Comparison of ENCODE assay signal across 36 cellular contexts in the genomic region with DNA sequence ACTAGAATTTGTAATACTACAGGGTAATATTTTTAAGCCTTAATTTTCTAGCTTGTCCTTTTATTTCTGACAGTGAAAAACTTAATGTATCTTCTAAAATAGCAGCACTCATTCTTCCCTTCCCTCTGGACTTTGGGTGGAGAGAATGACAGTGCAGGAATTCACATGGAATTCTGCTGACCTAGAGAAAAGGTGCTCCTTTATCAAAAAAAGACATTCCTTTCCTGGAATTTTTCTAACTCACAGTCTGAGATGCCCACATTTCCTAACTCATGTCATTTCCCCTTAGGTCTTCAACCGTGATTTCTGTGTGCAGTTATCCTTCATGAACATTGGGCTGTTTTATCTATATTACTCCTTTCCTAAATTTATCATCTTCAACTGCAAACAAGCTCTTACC.
"Had no signal": no experiment of that assay in that cellular context is flagged by ENCODE, and none has a peak within 500 bp of the region (broad histone marks: within the 10 kb centered on the region; RNA-seq: fewer than 3 reads in every experiment).

No MANE protein-coding gene starts in this region.

- H3K4me1 ChIP-seq: ascending aorta, breast epithelium, esophagus muscularis mucosa, foreskin keratinocyte, gastrocnemius medialis, heart left ventricle had no signal

- H3K27ac ChIP-seq: ascending aorta, breast epithelium, cardiac muscle cell, coronary artery, dorsolateral prefrontal cortex, esophagus muscularis mucosa, foreskin keratinocyte, gastrocnemius medialis, heart left ventricle had no signal

- H3K9me3 Mint-ChIP-seq: activated CD4-positive, alpha-beta memory T cell treated with anti-CD3 and anti-CD28 coated beads for 36 hours; activated CD4-positive, alpha-beta T cell treated with anti-CD3 and anti-CD28 coated beads, Interleukin-2, amount 10 ng/mL, durations not matched to agents 24 days and 14 days; activated naive CD4-positive, alpha-beta T cell treated with anti-CD3 and anti-CD28 coated beads for 36 hours; activated naive CD4-positive, alpha-beta T cell treated with anti-CD3 and anti-CD28 coated beads, Interleukin-2, amount 50 U/mL, for 24 hours; activated naive CD8-positive, alpha-beta T cell treated with anti-CD3 and anti-CD28 coated beads, Interleukin-2, amount 10 ng/mL, durations not matched to agents 7 days and 5 days; activated T-helper 1 cell treated with anti-CD3 and anti-CD28 coated beads, Interleukin-12 subunit alpha, Interleukin-12 subunit beta, Interleukin-2, Interleukin-4 antibody, amounts not matched to agents 30 ng/mL and 10 ng/mL and 1 ng/mL, durations not matched to agents 14 hours and 24 hours and 36 hours; activated T-helper 2 cell treated with anti-CD3 and anti-CD28 coated beads, Interferon-gamma antibody, Interleukin-2, Interleukin-4, amounts not matched to agents 10 μg/mL and 5 μg/mL and 100 μg/mL, durations not matched to agents 14 hours and 24 hours and 36 hours; brain; dendritic cell treated with granulocyte-macrophage colony-stimulating factor and Interleukin-4, amounts not matched to agents 40 ng/mL and 50 ng/mL, for 4 days; T-helper 2 cell treated with Interferon-gamma antibody and Interleukin-4, amounts not matched to agents 5 μg/mL and 100 μg/mL, for 36 hours had no signal

- H3K27me3 ChIP-seq: ascending aorta, breast epithelium, cardiac muscle cell, esophagus muscularis mucosa, foreskin keratinocyte, gastrocnemius medialis, heart left ventricle had no signal

- H3K27ac Mint-ChIP-seq: activated CD4-positive, alpha-beta memory T cell treated with anti-CD3 and anti-CD28 coated beads for 36 hours; activated CD4-positive, alpha-beta T cell treated with anti-CD3 and anti-CD28 coated beads for 36 hours; activated CD4-positive, alpha-beta T cell treated with anti-CD3 and anti-CD28 coated beads, Interleukin-2, amount 10 ng/mL, durations not matched to agents 24 days and 14 days; activated CD8-positive, alpha-beta memory T cell treated with anti-CD3 and anti-CD28 coated beads, Interleukin-2, amount 10 ng/mL, durations not matched to agents 7 days and 5 days; activated CD8-positive, alpha-beta T cell treated with anti-CD3 and anti-CD28 coated beads, Interleukin-2, amount 10 ng/mL, durations not matched to agents 7 days and 5 days; activated naive CD4-positive, alpha-beta T cell treated with anti-CD3 and anti-CD28 coated beads for 36 hours; activated naive CD4-positive, alpha-beta T cell treated with anti-CD3 and anti-CD28 coated beads, Interleukin-2, amount 50 U/mL, for 24 hours; activated naive CD8-positive, alpha-beta T cell treated with anti-CD3 and anti-CD28 coated beads, Interleukin-2, amount 10 ng/mL, durations not matched to agents 7 days and 5 days; activated T-helper 1 cell treated with anti-CD3 and anti-CD28 coated beads, Interleukin-12 subunit alpha, Interleukin-12 subunit beta, Interleukin-2, Interleukin-4 antibody, amounts not matched to agents 30 ng/mL and 10 ng/mL and 1 ng/mL, durations not matched to agents 14 hours and 24 hours and 36 hours; activated T-helper 2 cell treated with anti-CD3 and anti-CD28 coated beads, Interferon-gamma antibody, Interleukin-2, Interleukin-4, amounts not matched to agents 10 μg/mL and 5 μg/mL and 100 μg/mL, durations not matched to agents 14 hours and 24 hours and 36 hours; brain; dendritic cell treated with granulocyte-macrophage colony-stimulating factor and Interleukin-4, amounts not matched to agents 40 ng/mL and 50 ng/mL, for 4 days; T-helper 17 cell; T-helper 2 cell treated with Interferon-gamma antibody and Interleukin-4, amounts not matched to agents 5 μg/mL and 100 μg/mL, for 36 hours had no signal

- ATAC-seq: activated CD4-positive, alpha-beta T cell treated with anti-CD3 and anti-CD28 coated beads for 36 hours; activated CD8-positive, alpha-beta memory T cell treated with anti-CD3 and anti-CD28 coated beads, Interleukin-2, amount 10 ng/mL, durations not matched to agents 7 days and 5 days; activated CD8-positive, alpha-beta T cell treated with anti-CD3 and anti-CD28 coated beads, Interleukin-2, amount 10 ng/mL, durations not matched to agents 7 days and 5 days; foreskin keratinocyte; gastrocnemius medialis; heart left ventricle; T-helper 17 cell had no signal

- H3K9me3 ChIP-seq: ascending aorta, breast epithelium, esophagus muscularis mucosa, gastrocnemius medialis, heart left ventricle had no signal

- H3K4me1 Mint-ChIP-seq: activated CD4-positive, alpha-beta T cell treated with anti-CD3 and anti-CD28 coated beads for 36 hours; activated CD4-positive, alpha-beta T cell treated with anti-CD3 and anti-CD28 coated beads, Interleukin-2, amount 10 ng/mL, durations not matched to agents 24 days and 14 days; activated CD8-positive, alpha-beta memory T cell treated with anti-CD3 and anti-CD28 coated beads, Interleukin-2, amount 10 ng/mL, durations not matched to agents 7 days and 5 days; activated naive CD4-positive, alpha-beta T cell treated with anti-CD3 and anti-CD28 coated beads, Interleukin-2, amount 50 U/mL, for 24 hours; activated naive CD8-positive, alpha-beta T cell treated with anti-CD3 and anti-CD28 coated beads, Interleukin-2, amount 10 ng/mL, durations not matched to agents 7 days and 5 days; T-helper 17 cell had no signal

- H3K27me3 Mint-ChIP-seq: activated CD4-positive, alpha-beta memory T cell treated with anti-CD3 and anti-CD28 coated beads for 36 hours; activated CD4-positive, alpha-beta T cell treated with anti-CD3 and anti-CD28 coated beads for 36 hours; activated CD4-positive, alpha-beta T cell treated with anti-CD3 and anti-CD28 coated beads, Interleukin-2, amount 10 ng/mL, durations not matched to agents 24 days and 14 days; activated CD8-positive, alpha-beta memory T cell treated with anti-CD3 and anti-CD28 coated beads, Interleukin-2, amount 10 ng/mL, durations not matched to agents 7 days and 5 days; activated naive CD4-positive, alpha-beta T cell treated with anti-CD3 and anti-CD28 coated beads, Interleukin-2, amount 50 U/mL, for 24 hours; brain; dendritic cell treated with granulocyte-macrophage colony-stimulating factor and Interleukin-4, amounts not matched to agents 40 ng/mL and 50 ng/mL, for 4 days had no signal

- H3K4me3 ChIP-seq: ascending aorta, breast epithelium, cardiac muscle cell, coronary artery, dorsolateral prefrontal cortex, esophagus muscularis mucosa, gastrocnemius medialis, heart left ventricle had no signal

- H3K4me3 Mint-ChIP-seq: activated CD4-positive, alpha-beta memory T cell treated with anti-CD3 and anti-CD28 coated beads for 36 hours; activated CD4-positive, alpha-beta T cell treated with anti-CD3 and anti-CD28 coated beads for 36 hours; activated CD4-positive, alpha-beta T cell treated with anti-CD3 and anti-CD28 coated beads, Interleukin-2, amount 10 ng/mL, durations not matched to agents 24 days and 14 days; activated CD8-positive, alpha-beta memory T cell treated with anti-CD3 and anti-CD28 coated beads, Interleukin-2, amount 10 ng/mL, durations not matched to agents 7 days and 5 days; activated CD8-positive, alpha-beta T cell treated with anti-CD3 and anti-CD28 coated beads, Interleukin-2, amount 10 ng/mL, durations not matched to agents 7 days and 5 days; activated naive CD4-positive, alpha-beta T cell treated with anti-CD3 and anti-CD28 coated beads for 36 hours; activated naive CD4-positive, alpha-beta T cell treated with anti-CD3 and anti-CD28 coated beads, Interleukin-2, amount 50 U/mL, for 24 hours; activated naive CD8-positive, alpha-beta T cell treated with anti-CD3 and anti-CD28 coated beads, Interleukin-2, amount 10 ng/mL, durations not matched to agents 7 days and 5 days; activated T-helper 1 cell treated with anti-CD3 and anti-CD28 coated beads, Interleukin-12 subunit alpha, Interleukin-12 subunit beta, Interleukin-2, Interleukin-4 antibody, amounts not matched to agents 30 ng/mL and 10 ng/mL and 1 ng/mL, durations not matched to agents 14 hours and 24 hours and 36 hours; brain; dendritic cell treated with granulocyte-macrophage colony-stimulating factor and Interleukin-4, amounts not matched to agents 40 ng/mL and 50 ng/mL, for 4 days; T-helper 17 cell; T-helper 2 cell treated with Interferon-gamma antibody and Interleukin-4, amounts not matched to agents 5 μg/mL and 100 μg/mL, for 36 hours had no signal

- H3K36me3 ChIP-seq: ascending aorta, breast epithelium, cardiac muscle cell, esophagus muscularis mucosa, gastrocnemius medialis, heart left ventricle had no signal

- DNase-seq: activated CD4-positive, alpha-beta memory T cell treated with anti-CD3 and anti-CD28 coated beads for 36 hours; activated CD4-positive, alpha-beta T cell treated with anti-CD3 and anti-CD28 coated beads for 36 hours; activated CD4-positive, alpha-beta T cell treated with anti-CD3 and anti-CD28 coated beads, Interleukin-2, amount 10 ng/mL, durations not matched to agents 24 days and 14 days; activated CD4-positive, CD25-positive, alpha-beta regulatory T cell; activated CD4-positive, CD25-positive, alpha-beta regulatory T cell treated with anti-CD3 and anti-CD28 coated beads, Interleukin-2, amount 50 U/mL, for 72 hours; activated CD8-positive, alpha-beta memory T cell treated with anti-CD3 and anti-CD28 coated beads, Interleukin-2, amount 10 ng/mL, durations not matched to agents 7 days and 5 days; activated CD8-positive, alpha-beta memory T cell treated with anti-CD3 and anti-CD28 coated beads, Interleukin-2, amount 50 U/mL, for 4 hours; activated CD8-positive, alpha-beta T cell treated with anti-CD3 and anti-CD28 coated beads, Interleukin-2, amount 10 ng/mL, durations not matched to agents 7 days and 5 days; activated effector memory CD4-positive, alpha-beta T cell treated with anti-CD3 and anti-CD28 coated beads, Interleukin-2, amount 50 U/mL, for 16 hours; activated naive CD4-positive, alpha-beta T cell treated with anti-CD3 and anti-CD28 coated beads for 36 hours; activated naive CD8-positive, alpha-beta T cell treated with anti-CD3 and anti-CD28 coated beads, Interleukin-2, amount 10 ng/mL, durations not matched to agents 7 days and 5 days; activated T-cell treated with anti-CD3 and anti-CD28 coated beads, Interleukin-2, amount 50 U/mL, for 1 hour; activated T-cell treated with anti-CD3 and anti-CD28 coated beads, Interleukin-2, amount 50 U/mL, for 48 hours; central memory CD4-positive, alpha-beta T cell; cerebellar nuclear complex; dorsolateral prefrontal cortex; effector memory CD4-positive, alpha-beta T cell; erythroblast; foreskin keratinocyte; gastrocnemius medialis; glutamatergic neuron; heart left ventricle; T-helper 1 cell; T-helper 17 cell; T1000 had no signal

- H3K36me3 Mint-ChIP-seq: activated CD4-positive, alpha-beta memory T cell treated with anti-CD3 and anti-CD28 coated beads for 36 hours; activated CD8-positive, alpha-beta memory T cell treated with anti-CD3 and anti-CD28 coated beads, Interleukin-2, amount 10 ng/mL, durations not matched to agents 7 days and 5 days; activated naive CD4-positive, alpha-beta T cell treated with anti-CD3 and anti-CD28 coated beads, Interleukin-2, amount 50 U/mL, for 24 hours; activated naive CD8-positive, alpha-beta T cell treated with anti-CD3 and anti-CD28 coated beads, Interleukin-2, amount 10 ng/mL, durations not matched to agents 7 days and 5 days; brain had no signal
